14 cellular contexts compared by ENCODE assay signal in genomic region chr1:228144213-228145049, GRCh38. TPM values are rescaled to one million over a fixed set of nuclear protein-coding genes. Genes with fewer than 3 reads are reported as not detected.
DNase-seq lines count a peak whose midpoint lies in the region; ATAC-seq, FAIRE-seq and TF ChIP-seq lines count a peak whose summit lies in the region.
"Had no signal": no experiment of that assay in that cellular context is flagged by ENCODE, and none has a peak within 500 bp of the region (broad histone marks: within the 10 kb centered on the region; RNA-seq: fewer than 3 reads in every experiment).

No MANE protein-coding gene starts in this region.

- CTCF ChIA-PET in MCF 10A (lab: Yijun Ruan, JAX), result interaction anchor here (0.5 to 7.3 kb wide), 4 partner anchors 20 to 369 kb away, joined by 3 to 72 read pairs (median 4); partner anchors contain the start of gene IBA57

- H3K27ac ChIP-seq in breast epithelium (no peak overlapping the region), esophagus squamous epithelium (peak overlapping the region; percentile 6 to 100 (median 52)), tibial nerve (peak overlapping the region in 3 of 4 donors; percentile 14 to 96 (median 43))

- H3K4me3 ChIP-seq in breast epithelium (peak overlapping the region in 1 of 3 donors; percentile 95), esophagus squamous epithelium (no peak overlapping the region), tibial nerve (no peak overlapping the region)

- no peak for TF ChIP-seq CTCF in MCF 10A (IDR thresholded peaks at IDR 0.05; ENCODE audit: unreplicated experiment)
- no peak for TF ChIP-seq CTCF in breast epithelium (IDR thresholded peaks at IDR 0.05)
- no peak for TF ChIP-seq CTCF in esophagus squamous epithelium (IDR thresholded peaks at IDR 0.05)
- no peak for TF ChIP-seq CTCF in tibial nerve (IDR thresholded peaks at IDR 0.05)

- H3K27me3 ChIP-seq in breast epithelium, result no peaks in the 10 kb centered on the region
- H3K27me3 ChIP-seq in esophagus squamous epithelium, result no peaks in the 10 kb centered on the region
- H3K27me3 ChIP-seq in tibial nerve, result no peaks in the 10 kb centered on the region

- H3K27ac Mint-ChIP-seq in MCF 10A (ENCODE audit: low read depth, unreplicated experiment), result no peak overlapping the region

- DNase-seq in MCF 10A (ENCODE audit: unreplicated experiment) (no peak), breast epithelium (ENCODE audit: low spot score in 2 of 2) (no peak), NCI-H82 treated with DMSO at 0.1 percent for 48 hours (lab: John Stamatoyannopoulos, UW; ENCODE audit: unreplicated experiment) (peak; percentile 44), esophagus squamous epithelium (lab: John Stamatoyannopoulos, UW) (no peak), tibial nerve (ENCODE audit: low spot score in 2 of 2) (peak in 1 of 2 donors; percentile 13), NCI-H748 treated with DMSO at 0.1 percent for 48 hours (lab: John Stamatoyannopoulos, UW) (no peak), GM12891 (ENCODE audit: insufficient read length, low spot score) (no peak)
- DNase-seq: anterior cingulate cortex; foreskin fibroblast; mesendoderm; NCI-H510A; stimulated activated CD8-positive, alpha-beta memory T cell treated with anti-CD3 and anti-CD28 coated beads, Interleukin-4, amount 100 ng/mL, for 48 hours had no signal

- BruUV-seq in MCF 10A (replicated peaks; lab: Mats Ljungman, UMichigan), result no TSS peak

- H3K36me3 ChIP-seq in breast epithelium (no peaks in the 10 kb centered on the region), esophagus squamous epithelium (peaks cover 16 to 42% (median 20%) of the 10 kb centered on the region in 3 donors), tibial nerve (peaks cover 0 to 39% (median 7%) of the 10 kb centered on the region in 3 donors)

- peaks cover 19 to 29% of the 10 kb centered on the region in 2 donors for H3K4me1 ChIP-seq in breast epithelium
- peaks cover 53 to 90% (median 59%) of the 10 kb centered on the region in 3 donors for H3K4me1 ChIP-seq in esophagus squamous epithelium
- H3K4me1 ChIP-seq in tibial nerve, result peaks cover 0 to 77% (median 46%) of the 10 kb centered on the region in 4 donors

- no peak for ATAC-seq in HG03025 (IDR thresholded peaks at IDR 0.05; ENCODE audit: low FRiP score, unreplicated experiment)

- H3K9me3 ChIP-seq in breast epithelium (no peaks in the 10 kb centered on the region), esophagus squamous epithelium (no peaks in the 10 kb centered on the region), tibial nerve (no peaks in the 10 kb centered on the region)

- H3K4me3 Mint-ChIP-seq in MCF 10A (ENCODE audit: unreplicated experiment), result peak overlapping the region; percentile 9

- intact Hi-C loops in MCF 10A (cut with micrococcal nuclease), result no loop called here
- intact Hi-C loops in breast epithelium (cut with DNase I; ENCODE audit: low total_unique reads), result no loop called here
- intact Hi-C loops in esophagus squamous epithelium (cut with DNase I), result no loop called here

- H3K4me1 Mint-ChIP-seq in MCF 10A (ENCODE audit: insufficient read depth, unreplicated experiment), result peaks cover 38% of the 10 kb centered on the region

- WGBS in esophagus squamous epithelium, 2 donors, result 80% methylated on average over 1 of the region's 16 CpGs
- 79 to 87% methylated on average over 14 to 16 of the region's 16 CpGs for WGBS in tibial nerve, 2 donors

- no peaks in the 10 kb centered on the region for H3K9me3 Mint-ChIP-seq in MCF 10A (ENCODE audit: unreplicated experiment)
- H3K9me3 Mint-ChIP-seq: IgD-negative memory B cell had no signal

- POLR2A ChIA-PET in MCF 10A (lab: Yijun Ruan, JAX), result interaction anchor here (0.6 to 9.7 kb wide), 2 partner anchors 19 to 170 kb away, joined by 4 to 318 read pairs; partner anchors contain the start of gene IBA57

- peaks cover 50% of the 10 kb centered on the region for H3K36me3 Mint-ChIP-seq in MCF 10A (ENCODE audit: insufficient read depth, unreplicated experiment)
- H3K36me3 Mint-ChIP-seq: IgD-negative memory B cell had no signal

- TF ChIP-seq POLR2A in breast epithelium (IDR thresholded peaks at IDR 0.05) (no peak), esophagus squamous epithelium (IDR thresholded peaks at IDR 0.05) (no peak), tibial nerve (IDR thresholded peaks at IDR 0.05) (no peak), GM12891 (IDR thresholded peaks at IDR 0.05; ENCODE audit: low read depth, low read length) (no peak)

- TF ChIP-seq EP300 in tibial nerve (IDR thresholded peaks at IDR 0.05), result no peak

- H3K27me3 Mint-ChIP-seq in MCF 10A (ENCODE audit: insufficient read depth, unreplicated experiment), result no peaks in the 10 kb centered on the region
- H3K27me3 Mint-ChIP-seq: IgD-negative memory B cell had no signal

- no peak for FAIRE-seq in GM12891 (lab: Jason Lieb, UNC)

TF ChIP-seq in GM12891, 5 proteins besides CTCF, POLR2A, EP300 and RAD21:
- TF ChIP-seq POLR2AphosphoS5 (IDR thresholded peaks at IDR 0.05; ENCODE audit: low read depth, low read length), result no peak
- TF ChIP-seq POU2F2 (IDR thresholded peaks at IDR 0.05; ENCODE audit: low read depth, low read length), result no peak

RNA-seq across cellular contexts. Expression of gene GUK1, which starts 4.4 kb away (rescaled TPM):
- total RNA-seq in MCF 10A (2022) (495 and 510 TPM in 2 replicates), breast epithelium (100 to 1,000 TPM; 218 to 413 (median 333) TPM), esophagus squamous epithelium (100 to 1,000 TPM; 279 to 320 (median 302) TPM), tibial nerve (100 to 1,000 TPM; 501 to 540 (median 510) TPM)
- 202 TPM for polyA plus RNA-seq in GM12891 (2012; ENCODE audit: low read depth, missing spikeins)

RNA-seq across cellular contexts. Expression of gene GJC2, which starts 5.3 kb away (rescaled TPM):
- total RNA-seq in MCF 10A (2022) (9.0 and 18.5 TPM in 2 replicates), breast epithelium (1 to 10 TPM; 1.3 TPM), esophagus squamous epithelium (1 to 10 TPM in 1 of 4 donors, under 1 TPM in 3; 0.48 to 2.7 (median 0.66) TPM), tibial nerve (10 to 100 TPM in 2 of 4 donors, 1 to 10 TPM in 2; 6.9 to 15.1 (median 9.9) TPM)
- 0.15 TPM for polyA plus RNA-seq in GM12891 (2012; ENCODE audit: low read depth, missing spikeins)
- polyA plus RNA-seq: IgD-negative memory B cell had no signal

RNA-seq across cellular contexts. Expression of gene IBA57, which starts 21.2 kb away (rescaled TPM):
- total RNA-seq in MCF 10A (2022), result 12.0 and 16.5 TPM in 2 replicates
- 1 to 10 TPM; 3.4 to 4.1 (median 3.9) TPM for total RNA-seq in breast epithelium
- 1 to 10 TPM; 4.8 to 9.1 (median 5.7) TPM for total RNA-seq in esophagus squamous epithelium
- total RNA-seq in tibial nerve, result 10 to 100 TPM in 1 of 4 donors, 1 to 10 TPM in 3; 5.5 to 17.8 (median 9.2) TPM
- polyA plus RNA-seq in GM12891 (2012; ENCODE audit: low read depth, missing spikeins), result 3.2 TPM

RNA-seq across cellular contexts. Expression of gene MRPL55, which starts 35.3 kb away (rescaled TPM):
- 85.4 and 111 TPM in 2 replicates for total RNA-seq in MCF 10A (2022)
- 100 to 1,000 TPM in 2 of 3 donors, 10 to 100 TPM in 1; 76.4 to 108 (median 102) TPM for total RNA-seq in breast epithelium
- total RNA-seq in esophagus squamous epithelium, result 10 to 100 TPM; 33.8 to 62.2 (median 51.2) TPM
- total RNA-seq in tibial nerve, result 10 to 100 TPM; 68.7 to 83.7 (median 80.0) TPM
- polyA plus RNA-seq in GM12891 (2012; ENCODE audit: low read depth, missing spikeins), result 46.6 TPM

RNA-seq across cellular contexts. Expression of gene C1orf35, which starts 41.3 kb away (rescaled TPM):
- total RNA-seq in MCF 10A (2022) (48.9 and 49.2 TPM in 2 replicates), breast epithelium (10 to 100 TPM; 11.5 to 17.0 (median 15.7) TPM), esophagus squamous epithelium (10 to 100 TPM in 3 of 4 donors, 1 to 10 TPM in 1; 8.5 to 21.3 (median 18.1) TPM), tibial nerve (10 to 100 TPM; 26.4 to 38.5 (median 27.1) TPM)
- 12.0 TPM for polyA plus RNA-seq in GM12891 (2012; ENCODE audit: low read depth, missing spikeins)

Comparison
In these comparisons a context has a peak if more than half of its experiments do, and no peak if none do; other contexts are left out.
1. H3K27ac ChIP-seq: peak in esophagus squamous epithelium (4 of 4) and tibial nerve (3 of 4); none in breast epithelium (0 of 2).